In the genomic region with DNA sequence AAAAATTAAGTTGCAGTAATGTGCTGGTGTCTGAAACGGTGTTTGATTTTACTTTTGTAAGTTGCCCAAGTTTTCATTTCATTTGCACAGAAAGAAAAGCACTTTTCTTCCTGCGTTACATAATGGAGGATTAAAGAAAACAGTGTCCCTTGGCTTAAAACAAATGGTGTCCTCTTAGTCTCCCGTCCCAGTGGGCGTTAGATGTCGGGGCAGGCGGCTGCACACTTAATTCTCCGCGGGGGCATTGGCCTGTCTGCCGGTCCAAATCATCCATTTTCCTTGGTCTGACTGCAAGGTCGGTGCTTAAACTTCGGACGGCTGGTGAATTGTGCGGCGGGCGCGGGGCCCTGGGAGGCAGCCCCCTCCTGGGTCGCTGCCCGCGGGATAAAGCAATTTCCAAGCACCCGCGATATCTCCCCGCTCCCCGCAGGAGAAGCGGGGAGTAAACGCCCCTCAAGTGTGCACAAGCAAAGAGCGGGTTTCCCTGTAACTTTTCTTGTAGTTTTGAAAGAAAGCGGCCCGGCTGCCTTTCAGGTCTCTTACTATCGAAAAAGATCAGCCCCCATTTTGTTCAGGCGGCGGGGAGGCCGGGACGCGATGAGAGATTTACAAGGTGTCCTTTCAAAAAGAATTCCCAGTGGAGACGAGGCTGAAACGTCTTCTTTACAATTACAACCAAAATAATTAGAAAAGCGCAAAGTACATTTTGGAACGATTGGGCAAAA, we compare ENCODE assay signal across 15 cellular contexts. TPM values are rescaled to one million over a fixed set of nuclear protein-coding genes. Genes with fewer than 3 reads are reported as not detected.
DNase-seq lines count a peak whose midpoint lies in the region; ATAC-seq, FAIRE-seq and TF ChIP-seq lines count a peak whose summit lies in the region.
"Had no signal": no experiment of that assay in that cellular context is flagged by ENCODE, and none has a peak within 500 bp of the region (broad histone marks: within the 10 kb centered on the region; RNA-seq: fewer than 3 reads in every experiment).

No MANE protein-coding gene starts in this region.

- H3K4me3 ChIP-seq in iPS DF 6.9 (ENCODE audit: low read length) (peak overlapping the region; percentile 18; the same call in 1 of the 2 replicates), osteoblast (ENCODE audit: insufficient read depth, low read length) (peak overlapping the region; percentile 49)

- DNase-seq in H54 (ENCODE audit: insufficient read length, low spot score) (no peak), iPS DF 6.9 (ENCODE audit: low read depth, low spot score) (no peak), osteoblast (ENCODE audit: insufficient read length, low spot score, missing footprints) (peak; percentile 83), T-cell (no peak)
- no peak for DNase-seq in activated T-helper 1 cell treated with anti-CD3 and anti-CD28 coated beads, Interleukin-12 subunit alpha, Interleukin-12 subunit beta, Interleukin-2, Interleukin-4 antibody, amounts not matched to agents 30 ng/mL and 10 ng/mL and 1 ng/mL, durations not matched to agents 14 hours and 24 hours and 36 hours (ENCODE audit: low spot score)
- no peak for DNase-seq in stimulated activated naive CD4-positive, alpha-beta T cell (lab: John Stamatoyannopoulos, UW)
- DNase-seq: activated CD4-positive, alpha-beta T cell treated with anti-CD3 and anti-CD28 coated beads for 36 hours; COR-L47; effector CD4-positive, alpha-beta T cell; KG1; NCI-H446 treated with DMSO at 0.1 percent for 48 hours; SHP77 had no signal

- CTCF ChIA-PET in T-cell (lab: Charles Lee) = no interaction called here

- no peaks in the 10 kb centered on the region for H4K20me1 ChIP-seq in osteoblast (ENCODE audit: insufficient read depth, low read length)

- H3K4me2 ChIP-seq in osteoblast (ENCODE audit: insufficient read depth, low read length) = no peak overlapping the region

- H3K27ac ChIP-seq in iPS DF 6.9 (ENCODE audit: low read length) (no peak overlapping the region), osteoblast (ENCODE audit: low read depth, low read length) (no peak overlapping the region)

- intact Hi-C loops in activated T-helper 1 cell treated with anti-CD3 and anti-CD28 coated beads, Interleukin-12 subunit alpha, Interleukin-12 subunit beta, Interleukin-2, Interleukin-4 antibody, amounts not matched to agents 30 ng/mL and 10 ng/mL and 1 ng/mL, durations not matched to agents 14 hours and 24 hours and 36 hours (cut with micrococcal nuclease) = loop anchor here (5.0 kb wide), 1 partner anchor 1710 kb away; no protein-coding TSS in a partner anchor

- peaks cover 64% of the 10 kb centered on the region for H3K27me3 Mint-ChIP-seq in activated T-helper 1 cell treated with anti-CD3 and anti-CD28 coated beads, Interleukin-12 subunit alpha, Interleukin-12 subunit beta, Interleukin-2, Interleukin-4 antibody, amounts not matched to agents 30 ng/mL and 10 ng/mL and 1 ng/mL, durations not matched to agents 14 hours and 24 hours and 36 hours (ENCODE audit: insufficient read depth)
- H3K27me3 Mint-ChIP-seq in T-cell = peaks cover 48 to 65% of the 10 kb centered on the region in 2 donors

- WGBS in iPS DF 6.9 (ENCODE audit: insufficient coverage, insufficient read length) = no CpG with 5 or more reads among the region's 38 CpGs

- H3K4me1 Mint-ChIP-seq in activated T-helper 1 cell treated with anti-CD3 and anti-CD28 coated beads, Interleukin-12 subunit alpha, Interleukin-12 subunit beta, Interleukin-2, Interleukin-4 antibody, amounts not matched to agents 30 ng/mL and 10 ng/mL and 1 ng/mL, durations not matched to agents 14 hours and 24 hours and 36 hours (ENCODE audit: low read depth) = no peaks in the 10 kb centered on the region
- H3K4me1 Mint-ChIP-seq in T-cell = peaks cover 10 to 12% (median 12%) of the 10 kb centered on the region in 3 donors

- H2AFZ ChIP-seq in osteoblast (ENCODE audit: low read length) = no peak overlapping the region

- peaks cover 17% of the 10 kb centered on the region for H3K4me1 ChIP-seq in iPS DF 6.9 (ENCODE audit: control insufficient read depth, insufficient read depth, low read length)
- H3K4me1 ChIP-seq in osteoblast (ENCODE audit: insufficient read depth, low read length) = no peaks in the 10 kb centered on the region

- H3K79me2 ChIP-seq in osteoblast (ENCODE audit: insufficient read depth, low read length) = no peaks in the 10 kb centered on the region

- H3K36me3 ChIP-seq in iPS DF 6.9 (ENCODE audit: control insufficient read depth, insufficient read depth, low read length) = no peaks in the 10 kb centered on the region
- H3K36me3 ChIP-seq in osteoblast (ENCODE audit: insufficient read depth, low read length) = no peaks in the 10 kb centered on the region

- H3K9me3 ChIP-seq in iPS DF 6.9 (ENCODE audit: control insufficient read depth, insufficient read depth, low read length) (no peaks in the 10 kb centered on the region), osteoblast (ENCODE audit: low read depth, low read length) (no peaks in the 10 kb centered on the region)

- no peak for TF ChIP-seq CTCF in osteoblast (IDR thresholded peaks at IDR 0.05; ENCODE audit: extremely low read depth, low read depth, low read length)

- peak; percentile 38 for FAIRE-seq in H54 (lab: Jason Lieb, UNC)

- ATAC-seq in HG03521 (IDR thresholded peaks at IDR 0.05; ENCODE audit: unreplicated experiment) (no peak), T-cell (replicated peaks in 1 of 4) (no peak), HG03025 (IDR thresholded peaks at IDR 0.05; ENCODE audit: low FRiP score, unreplicated experiment) (no peak)
- ATAC-seq: activated CD4-positive, alpha-beta T cell treated with anti-CD3 and anti-CD28 coated beads for 36 hours had no signal

- H3K27me3 ChIP-seq in iPS DF 6.9 (ENCODE audit: control insufficient read depth, insufficient read depth, low read length) = peaks cover 82% of the 10 kb centered on the region
- H3K27me3 ChIP-seq in osteoblast (ENCODE audit: insufficient read depth, low read length) = peaks cover 13% of the 10 kb centered on the region

- TF ChIP-seq POLR2A in H54 (IDR thresholded peaks at IDR 0.05; ENCODE audit: low read depth, low read length) = no peak

- peaks cover 2% of the 10 kb centered on the region for H3K36me3 Mint-ChIP-seq in activated T-helper 1 cell treated with anti-CD3 and anti-CD28 coated beads, Interleukin-12 subunit alpha, Interleukin-12 subunit beta, Interleukin-2, Interleukin-4 antibody, amounts not matched to agents 30 ng/mL and 10 ng/mL and 1 ng/mL, durations not matched to agents 14 hours and 24 hours and 36 hours (ENCODE audit: low read depth)
- H3K36me3 Mint-ChIP-seq in T-cell = no peaks in the 10 kb centered on the region

- H3K4me3 Mint-ChIP-seq in activated T-helper 1 cell treated with anti-CD3 and anti-CD28 coated beads, Interleukin-12 subunit alpha, Interleukin-12 subunit beta, Interleukin-2, Interleukin-4 antibody, amounts not matched to agents 30 ng/mL and 10 ng/mL and 1 ng/mL, durations not matched to agents 14 hours and 24 hours and 36 hours = no peak overlapping the region
- H3K4me3 Mint-ChIP-seq in T-cell = no peak overlapping the region
- H3K4me3 Mint-ChIP-seq: activated CD4-positive, alpha-beta T cell treated with anti-CD3 and anti-CD28 coated beads for 36 hours; activated naive CD4-positive, alpha-beta T cell treated with anti-CD3 and anti-CD28 coated beads, Interleukin-2, amount 50 U/mL, for 24 hours had no signal

- POLR2A ChIA-PET in T-cell (lab: Charles Lee) = no interaction called here

- H3K9me3 Mint-ChIP-seq in activated T-helper 1 cell treated with anti-CD3 and anti-CD28 coated beads, Interleukin-12 subunit alpha, Interleukin-12 subunit beta, Interleukin-2, Interleukin-4 antibody, amounts not matched to agents 30 ng/mL and 10 ng/mL and 1 ng/mL, durations not matched to agents 14 hours and 24 hours and 36 hours = peaks cover 5% of the 10 kb centered on the region
- H3K9me3 Mint-ChIP-seq in T-cell = no peaks in the 10 kb centered on the region
- H3K9me3 Mint-ChIP-seq: activated naive CD4-positive, alpha-beta T cell treated with anti-CD3 and anti-CD28 coated beads, Interleukin-2, amount 50 U/mL, for 24 hours had no signal

- peak overlapping the region; percentile 3 for H3K27ac Mint-ChIP-seq in activated T-helper 1 cell treated with anti-CD3 and anti-CD28 coated beads, Interleukin-12 subunit alpha, Interleukin-12 subunit beta, Interleukin-2, Interleukin-4 antibody, amounts not matched to agents 30 ng/mL and 10 ng/mL and 1 ng/mL, durations not matched to agents 14 hours and 24 hours and 36 hours
- no peak overlapping the region for H3K27ac Mint-ChIP-seq in T-cell
- H3K27ac Mint-ChIP-seq: activated CD4-positive, alpha-beta T cell treated with anti-CD3 and anti-CD28 coated beads for 36 hours; activated naive CD4-positive, alpha-beta T cell treated with anti-CD3 and anti-CD28 coated beads, Interleukin-2, amount 50 U/mL, for 24 hours had no signal

RNA-seq across cellular contexts. Expression of gene IRX1, which starts 1.5 kb away (rescaled TPM):
- not detected in 2 replicates for total RNA-seq in activated T-helper 1 cell treated with anti-CD3 and anti-CD28 coated beads, Interleukin-12 subunit alpha, Interleukin-12 subunit beta, Interleukin-2, Interleukin-4 antibody, amounts not matched to agents 30 ng/mL and 10 ng/mL and 1 ng/mL, durations not matched to agents 14 hours and 24 hours and 36 hours
- total RNA-seq in osteoblast (1.4 and 3.2 TPM in 2 replicates), T-cell (not detected)
- total RNA-seq: activated CD4-positive, alpha-beta T cell treated with anti-CD3 and anti-CD28 coated beads for 36 hours had no signal
